9 cellular contexts compared by ENCODE assay signal in the genomic region with DNA sequence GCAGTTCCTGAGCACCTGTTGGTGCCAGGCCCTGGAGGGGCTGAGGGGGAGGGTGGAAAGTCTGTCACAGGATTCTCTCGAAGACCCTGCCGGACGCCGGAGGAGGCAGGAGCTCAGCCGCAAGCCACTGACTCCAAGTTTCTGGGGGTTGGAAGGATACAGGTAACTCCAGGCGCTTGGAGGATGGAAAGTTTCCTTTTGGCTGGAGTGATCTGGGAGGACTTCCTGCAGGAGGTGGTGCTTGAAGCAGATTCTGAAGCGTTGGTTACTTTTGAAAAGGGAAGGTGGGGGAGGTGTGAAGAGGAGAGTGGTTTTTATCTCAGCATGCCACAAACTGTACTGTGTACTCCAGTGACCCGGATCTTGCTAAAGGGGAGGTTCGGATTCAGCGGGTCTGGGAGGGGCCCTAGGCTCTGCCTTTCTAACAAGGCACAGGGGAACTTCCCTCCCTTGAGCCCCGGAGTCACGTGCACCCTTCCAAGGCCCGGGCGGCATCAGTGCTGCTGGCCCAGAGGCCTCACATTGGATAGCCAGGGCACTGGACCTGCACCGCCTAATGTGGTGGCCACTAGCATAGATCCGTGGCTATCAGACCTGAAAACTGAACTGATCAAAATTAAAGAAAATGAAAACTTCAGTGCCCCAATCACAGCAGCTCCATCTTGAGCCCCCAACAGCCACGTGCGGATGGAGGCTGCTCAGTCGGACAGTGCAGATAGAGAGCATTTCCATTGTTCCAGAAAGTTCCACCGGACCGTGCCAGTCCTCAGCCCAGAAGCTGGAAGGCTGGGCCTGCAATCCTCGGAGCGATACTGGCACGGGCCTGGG.
A peak's percentile ranks its signal among the peaks of the same experiment; 100 is the strongest.
DNase-seq lines count a peak whose midpoint lies in the region; FAIRE-seq and TF ChIP-seq lines count a peak whose summit lies in the region.
"Had no signal": no experiment of that assay in that cellular context is flagged by ENCODE, and none has a peak within 500 bp of the region (broad histone marks: within the 10 kb centered on the region; RNA-seq: fewer than 3 reads in every experiment).

No MANE protein-coding gene starts in this region.

- H3K4me3 ChIP-seq in HUES48 (ENCODE audit: low read depth, low read length) (no peak overlapping the region), parathyroid adenoma (ENCODE audit: low read depth, low read length) (no peak overlapping the region)
- H3K4me3 ChIP-seq: mucosa of descending colon had no signal

- H3K9me3 Mint-ChIP-seq in activated naive CD4-positive, alpha-beta T cell treated with anti-CD3 and anti-CD28 coated beads, Interleukin-2, amount 10 ng/mL, durations not matched to agents 7 days and 5 days, result peaks cover 7% of the 10 kb centered on the region

- H3K79me2 ChIP-seq in parathyroid adenoma, result peaks cover 80% of the 10 kb centered on the region

- no peak overlapping the region for H2AFZ ChIP-seq in parathyroid adenoma

- H3K4me3 Mint-ChIP-seq in activated naive CD4-positive, alpha-beta T cell treated with anti-CD3 and anti-CD28 coated beads, Interleukin-2, amount 10 ng/mL, durations not matched to agents 7 days and 5 days, result no peak overlapping the region

- H3K4me2 ChIP-seq in parathyroid adenoma (ENCODE audit: low read length), result peak overlapping the region; percentile 39

- CTCF ChIA-PET in activated naive CD4-positive, alpha-beta T cell treated with anti-CD3 and anti-CD28 coated beads, Interleukin-2, amount 10 ng/mL, durations not matched to agents 7 days and 5 days (lab: Charles Lee), result interaction anchor here (0.8 to 0.9 kb wide), 2 partner anchors 80 to 311 kb away, joined by 3 read pairs; no protein-coding TSS in a partner anchor

- H3K27ac ChIP-seq in 22Rv1 (peak overlapping the region; percentile 62), HUES48 (ENCODE audit: low read depth, low read length) (peak overlapping the region; percentile 92), parathyroid adenoma (no peak overlapping the region)

- no peak overlapping the region for H3K27ac Mint-ChIP-seq in activated naive CD4-positive, alpha-beta T cell treated with anti-CD3 and anti-CD28 coated beads, Interleukin-2, amount 10 ng/mL, durations not matched to agents 7 days and 5 days

- H3K9me3 ChIP-seq in HUES48 (ENCODE audit: control insufficient read depth, insufficient read depth, low read length) (no peaks in the 10 kb centered on the region), parathyroid adenoma (ENCODE audit: control insufficient read depth, low read length) (no peaks in the 10 kb centered on the region)
- H3K9me3 ChIP-seq: mucosa of descending colon had no signal

- peaks cover 7% of the 10 kb centered on the region for H3K27me3 Mint-ChIP-seq in activated naive CD4-positive, alpha-beta T cell treated with anti-CD3 and anti-CD28 coated beads, Interleukin-2, amount 10 ng/mL, durations not matched to agents 7 days and 5 days

- H3K27me3 ChIP-seq in HUES48 (ENCODE audit: control insufficient read depth, insufficient read depth, low read length) (no peaks in the 10 kb centered on the region), parathyroid adenoma (ENCODE audit: control insufficient read depth, insufficient read depth, low read length) (no peaks in the 10 kb centered on the region)

- H3K36me3 Mint-ChIP-seq in activated naive CD4-positive, alpha-beta T cell treated with anti-CD3 and anti-CD28 coated beads, Interleukin-2, amount 10 ng/mL, durations not matched to agents 7 days and 5 days, result peaks cover 2% of the 10 kb centered on the region

- H3K36me3 ChIP-seq in HUES48 (ENCODE audit: control insufficient read depth, insufficient read depth, low read length) (no peaks in the 10 kb centered on the region), parathyroid adenoma (ENCODE audit: control insufficient read depth, insufficient read depth, low read length) (no peaks in the 10 kb centered on the region)

- H3K4me1 Mint-ChIP-seq in activated naive CD4-positive, alpha-beta T cell treated with anti-CD3 and anti-CD28 coated beads, Interleukin-2, amount 10 ng/mL, durations not matched to agents 7 days and 5 days, result peaks cover 48% of the 10 kb centered on the region

- H3K4me1 ChIP-seq in HUES48 (ENCODE audit: control insufficient read depth, insufficient read depth, low read length) (peaks cover 56% of the 10 kb centered on the region), parathyroid adenoma (peaks cover 31% of the 10 kb centered on the region)

- no peak overlapping the region for H3K9ac ChIP-seq in HUES48 (ENCODE audit: low read depth, low read length)
- no peak overlapping the region for H3K9ac ChIP-seq in parathyroid adenoma

- DNase-seq in GM19239 (ENCODE audit: insufficient read length, low spot score) (peak; percentile 80), NCI-H2107 treated with DMSO at 0.1 percent for 48 hours (lab: John Stamatoyannopoulos, UW; ENCODE audit: unreplicated experiment) (no peak), COLO829 (ENCODE audit: low spot score) (no peak), inferior parietal cortex (ENCODE audit: extremely low spot score) (no peak)
- DNase-seq in activated naive CD4-positive, alpha-beta T cell treated with anti-CD3 and anti-CD28 coated beads, Interleukin-2, amount 10 ng/mL, durations not matched to agents 7 days and 5 days, result peak; percentile 41

- peak; percentile 96 for FAIRE-seq in GM19239 (lab: Jason Lieb, UNC)

- TF ChIP-seq CTCF in 22Rv1 (IDR thresholded peaks at IDR 0.05) (no peak), parathyroid adenoma (IDR thresholded peaks at IDR 0.05) (no peak)

Comparison
In these comparisons a context has a peak if more than half of its experiments do, and no peak if none do; other contexts are left out.
1. DNase-seq: peak in GM19239 (single experiment) and activated naive CD4-positive, alpha-beta T cell treated with anti-CD3 and anti-CD28 coated beads, Interleukin-2, amount 10 ng/mL, durations not matched to agents 7 days and 5 days (single experiment); none in NCI-H2107 treated with DMSO at 0.1 percent for 48 hours (single experiment), COLO829 (single experiment) and inferior parietal cortex (single experiment).